24 cellular contexts compared by ENCODE assay signal in the genomic region with DNA sequence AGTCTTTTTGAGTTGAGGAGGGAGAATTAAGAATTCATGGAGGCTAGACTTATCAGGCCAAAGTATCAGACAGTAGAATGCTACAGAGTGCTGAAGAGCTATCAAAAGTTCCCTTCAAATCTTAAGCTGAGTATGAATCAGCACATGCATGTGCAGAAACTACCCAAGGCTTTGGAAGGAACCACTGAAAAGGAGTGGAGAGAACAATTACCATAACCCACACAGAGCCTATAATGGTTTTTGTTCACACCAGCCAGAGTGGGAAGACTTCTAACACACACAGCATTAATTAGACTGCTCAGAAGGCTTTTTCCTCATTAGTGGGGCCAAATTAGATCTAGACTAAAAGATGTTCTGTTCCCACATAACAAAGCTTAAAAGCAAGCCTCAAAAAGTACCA.
DNase-seq lines count a peak whose midpoint lies in the region; ATAC-seq and TF ChIP-seq lines count a peak whose summit lies in the region.
"Had no signal": no experiment of that assay in that cellular context is flagged by ENCODE, and none has a peak within 500 bp of the region (broad histone marks: within the 10 kb centered on the region; RNA-seq: fewer than 3 reads in every experiment).

No MANE protein-coding gene starts in this region.

- intact Hi-C loops in lower leg skin (cut with DNase I; ENCODE audit: low total_unique reads): no loop called here

- H3K27ac ChIP-seq in cingulate gyrus (ENCODE audit: low read depth, low read length): peak overlapping the region; percentile 56
- H3K27ac ChIP-seq: 22Rv1, A549, BLaER1 had no signal

- TF ChIP-seq POLR2A in lower leg skin (IDR thresholded peaks at IDR 0.05): no peak

- no peak overlapping the region for H3K4me3 ChIP-seq in lower leg skin (ENCODE audit: low read depth, poor library complexity, severe bottlenecking)
- H3K4me3 ChIP-seq: A549, BLaER1, GM12878 had no signal

- TF ChIP-seq CTCF in lower leg skin (IDR thresholded peaks at IDR 0.05): no peak

- peak; percentile 44 for DNase-seq in Ammon's horn (ENCODE audit: low spot score)
- DNase-seq in islet precursor cell: peak; percentile 1
- DNase-seq in lower leg skin (ENCODE audit: low spot score in 2 of 2): no peak
- DNase-seq in retina: no peak
- DNase-seq: AML-193; BE2C; C1 segment of cervical spinal cord; CD4-positive, alpha-beta memory T cell; CD4-positive, CD25-positive, alpha-beta regulatory T cell; CD8-positive, alpha-beta memory T cell; COR-L47; DMS 273 treated with DMSO at 0.1 percent for 48 hours; DMS153; DMS53; DMS79; DND-41; EL; GDM1 had no signal

- ATAC-seq in HG03045 (IDR thresholded peaks at IDR 0.05; ENCODE audit: unreplicated experiment): no peak
- ATAC-seq: A549, GM12878 had no signal

Comparison
In these comparisons a context has a peak if more than half of its experiments do, and no peak if none do; other contexts are left out.
1. DNase-seq: peak in Ammon's horn (single experiment) and islet precursor cell (single experiment); none in lower leg skin (0 of 2) and retina (single experiment).